ENCODE assay signal across 9 cellular contexts in genomic region chr7:48943279-48943990, GRCh38. TPM values are rescaled to one million over a fixed set of nuclear protein-coding genes. Genes with fewer than 3 reads are reported as not detected.
"Had no signal": no experiment of that assay in that cellular context is flagged by ENCODE, and none has a peak within 500 bp of the region (broad histone marks: within the 10 kb centered on the region; RNA-seq: fewer than 3 reads in every experiment).

No MANE protein-coding gene starts in this region.

- H3K4me3 ChIP-seq: GM23248, HAP-1, K562 had no signal

- ATAC-seq: HCT116, K562 had no signal

- DNase-seq: GM23248, GOT3, H7, IMR-90 had no signal

RNA-seq across cellular contexts. Expression of gene CDC14C, which starts 19.1 kb away (rescaled TPM):
- total RNA-seq: H4, H7, HT-29, K562 had no signal
